ENCODE assay signal across 8 cellular contexts in the genomic region with DNA sequence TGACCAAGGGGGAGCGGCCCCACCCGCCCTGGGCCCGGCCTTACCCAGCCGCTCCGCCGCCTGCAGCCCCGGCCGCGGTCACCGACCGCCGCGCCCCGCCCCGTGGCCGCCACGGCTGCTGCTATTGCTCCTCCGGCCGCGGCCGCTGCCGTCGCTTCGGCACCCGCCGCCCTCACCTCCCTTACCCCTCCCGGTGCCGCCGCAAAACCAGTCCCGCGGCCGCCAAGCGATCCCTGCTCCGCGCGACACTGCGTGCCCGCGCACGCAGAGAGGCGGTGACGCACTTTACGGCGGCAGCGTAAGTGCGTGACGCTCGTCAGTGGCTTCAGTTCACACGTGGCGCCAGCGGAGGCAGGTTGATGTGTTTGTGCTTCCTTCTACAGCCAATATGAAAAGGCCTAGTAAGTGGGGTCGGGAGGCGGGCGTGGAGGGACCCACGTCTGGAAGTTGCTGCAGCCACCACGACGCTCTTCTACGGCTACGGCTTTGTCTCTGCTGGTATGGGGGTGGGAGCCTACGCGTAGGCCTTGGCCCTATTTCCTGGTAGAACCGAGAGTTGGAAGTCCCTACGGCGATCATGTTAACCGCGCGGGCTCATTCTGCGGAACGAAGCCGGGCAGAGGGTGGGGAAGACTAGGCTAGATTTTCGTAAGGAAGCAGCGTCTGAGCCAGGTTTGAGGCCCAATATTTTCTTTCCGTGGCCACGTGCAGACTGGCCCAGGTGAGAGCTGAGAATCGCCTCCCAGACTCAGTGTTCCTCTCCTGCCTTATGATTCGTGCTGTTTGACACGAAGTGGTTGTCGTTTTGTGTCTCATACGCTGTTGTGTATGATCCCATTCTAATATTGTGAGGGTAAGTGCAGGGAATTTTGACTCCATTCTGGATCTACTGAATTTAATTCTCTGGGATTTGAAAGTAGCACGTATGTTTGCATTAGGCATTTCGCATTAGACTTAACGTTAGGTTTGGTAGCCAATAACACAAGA. TPM values are rescaled to one million over a fixed set of nuclear protein-coding genes. Genes with fewer than 3 reads are reported as not detected.
DNase-seq lines count a peak whose midpoint lies in the region; ATAC-seq and TF ChIP-seq lines count a peak whose summit lies in the region.

A gene with protein sequence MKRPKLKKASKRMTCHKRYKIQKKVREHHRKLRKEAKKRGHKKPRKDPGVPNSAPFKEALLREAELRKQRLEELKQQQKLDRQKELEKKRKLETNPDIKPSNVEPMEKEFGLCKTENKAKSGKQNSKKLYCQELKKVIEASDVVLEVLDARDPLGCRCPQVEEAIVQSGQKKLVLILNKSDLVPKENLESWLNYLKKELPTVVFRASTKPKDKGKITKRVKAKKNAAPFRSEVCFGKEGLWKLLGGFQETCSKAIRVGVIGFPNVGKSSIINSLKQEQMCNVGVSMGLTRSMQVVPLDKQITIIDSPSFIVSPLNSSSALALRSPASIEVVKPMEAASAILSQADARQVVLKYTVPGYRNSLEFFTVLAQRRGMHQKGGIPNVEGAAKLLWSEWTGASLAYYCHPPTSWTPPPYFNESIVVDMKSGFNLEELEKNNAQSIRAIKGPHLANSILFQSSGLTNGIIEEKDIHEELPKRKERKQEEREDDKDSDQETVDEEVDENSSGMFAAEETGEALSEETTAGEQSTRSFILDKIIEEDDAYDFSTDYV (plus strand): TSS at position 328 of the 987 bp plus-strand sequence. CDS start 61 bp downstream, at position 389.
A gene (minus strand): TSS at position 209 of the 987 bp plus-strand sequence.

- H3K4me3 ChIP-seq in PC-9 (peak within 1 kb of the TSS; percentile 96), mucosa of descending colon (peak within 1 kb of the TSS; percentile 44)

- BruUV-seq in PC-9 (replicated peaks; lab: Mats Ljungman, UMichigan), result TSS peak; percentile 43

- peaks cover 49% of the 10 kb centered on the region for H3K36me3 ChIP-seq in PC-9 (ENCODE audit: low read depth)
- no peaks in the 10 kb centered on the region for H3K36me3 ChIP-seq in mucosa of descending colon (ENCODE audit: low read depth)

- CTCF ChIA-PET in PC-9 (lab: Charles Lee), result interaction anchor here (0.6 kb wide), 1 partner anchor 297 kb away, joined by 5 read pairs; no protein-coding TSS in a partner anchor

- peaks cover 88% of the 10 kb centered on the region for H3K79me2 ChIP-seq in PC-9 (ENCODE audit: low read depth)

- TF ChIP-seq CTCF in PC-9 (conservative IDR thresholded peaks at IDR 0.05) (no peak), mucosa of descending colon (IDR thresholded peaks at IDR 0.05) (no peak)

- H2AFZ ChIP-seq in PC-9, result peak within 1 kb of the TSS; percentile 72

- peak within 1 kb of the TSS; percentile 100 for H3K4me2 ChIP-seq in PC-9

- DNase-seq in DMS 273 treated with DMSO at 0.1 percent for 48 hours (lab: John Stamatoyannopoulos, UW) (peak; percentile 60), HuH-7.5 (ENCODE audit: low spot score) (peak; percentile 68), PC-9 (peak; percentile 84 to 91), activated T-cell treated with anti-CD3 and anti-CD28 coated beads for 48 hours (ENCODE audit: low read depth) (peak; percentile 93), epithelial cell of prostate (ENCODE audit: low read depth, low spot score) (peak; percentile 84), mucosa of descending colon (peak; percentile 94 to 96 (median 96))
- DNase-seq in stimulated activated CD8-positive, alpha-beta memory T cell treated with anti-CD3 and anti-CD28 coated beads, Interleukin-4, amount 100 ng/mL, for 1 hour (ENCODE audit: low read depth in 2 of 2, low spot score in 1 of 2), result peak; percentile 64 to 83

- H3K27ac ChIP-seq in PC-9, result peak within 1 kb of the TSS; percentile 60
- H3K27ac ChIP-seq in epithelial cell of prostate, result peak within 1 kb of the TSS; percentile 90

- ATAC-seq in GM21515 (IDR thresholded peaks at IDR 0.05; ENCODE audit: unreplicated experiment) (peak; percentile 62), mucosa of descending colon (peak; percentile 97)

- H3F3A ChIP-seq in PC-9 (ENCODE audit: insufficient read depth, low read depth), result peaks cover 58% of the 10 kb centered on the region

- POLR2A ChIA-PET in PC-9 (lab: Charles Lee; ENCODE audit: unreplicated experiment), result interaction anchor here (0.5 to 0.6 kb wide), 3 partner anchors 10 to 49 kb away, joined by 3 to 8 read pairs (median 8); no protein-coding TSS in a partner anchor

- H3K27me3 ChIP-seq in PC-9 (ENCODE audit: insufficient read depth, low read depth), result no peaks in the 10 kb centered on the region

- no peaks in the 10 kb centered on the region for H3K9me2 ChIP-seq in PC-9 (ENCODE audit: insufficient read depth)

- H4K20me1 ChIP-seq in PC-9 (ENCODE audit: insufficient read depth), result peaks cover 34% of the 10 kb centered on the region

- H3K9me3 ChIP-seq in PC-9 (ENCODE audit: insufficient read depth, low read depth) (no peaks in the 10 kb centered on the region; the same call in 1 of the 2 replicates), mucosa of descending colon (no peaks in the 10 kb centered on the region)

- intact Hi-C loops in PC-9 (cut with micrococcal nuclease; ENCODE audit: unreplicated experiment), result no loop called here
- intact Hi-C loops in mucosa of descending colon (cut with DNase I, micrococcal nuclease), result no loop called here

- H3K4me1 ChIP-seq in PC-9 (replicated peaks; ENCODE audit: insufficient read depth), result peaks cover 45% of the 10 kb centered on the region
- peaks cover 27% of the 10 kb centered on the region for H3K4me1 ChIP-seq in mucosa of descending colon (ENCODE audit: low read depth)

RNA-seq across cellular contexts. Expression of the first gene that starts in this region (rescaled TPM):
- total RNA-seq in PC-9 (2021) (82.3 and 91.2 TPM in 2 replicates), mucosa of descending colon (10 to 100 TPM; 39.2 to 54.4 (median 47.7) TPM)

RNA-seq across cellular contexts. Expression of the second gene that starts in this region (rescaled TPM):
- 35.2 and 42.8 TPM in 2 replicates for total RNA-seq in PC-9 (2021)
- total RNA-seq in mucosa of descending colon, result 10 to 100 TPM; 48.5 to 86.1 (median 56.8) TPM

Comparison
In these comparisons a context has a peak if more than half of its experiments do, and no peak if none do; other contexts are left out.
1. Peak in every context shown above with its lines: DNase-seq, ATAC-seq, H3K4me3 ChIP-seq and H3K27ac ChIP-seq.